ENCODE assay signal across 1 cellular context in genomic region chr14:77376771-77377501, GRCh38.
A peak's percentile ranks its signal among the peaks of the same experiment; 100 is the strongest.
TF ChIP-seq lines count a peak whose summit lies in the region.

TSS of gene SAMD15 (plus strand) at chr14:77377379. CDS start at chr14:77377419, 40 bp downstream.
TSS of gene TMED8 (minus strand) at chr14:77377094. CDS start at chr14:77377053, 41 bp downstream.

TF ChIP-seq in HEK293, 187 proteins besides CTCF, POLR2A, EP300 and RAD21 (continued from another document and continues in another):
- TF ChIP-seq TCF7L2 (IDR thresholded peaks at IDR 0.05; ENCODE audit: borderline replicate concordance, low read depth, low read length) (no peak; the same call in 1 of the 2 replicates), ZBTB11 (tag by site-specific recombination; conservative IDR thresholded peaks at IDR 0.05; ENCODE audit: low read depth) (peak; percentile 96), ZNF174 (tag by site-specific recombination; IDR thresholded peaks at IDR 0.05) (no peak), ZBTB26 (tag by site-specific recombination; optimal IDR thresholded peaks at IDR 0.05) (peak; percentile 42), SCRT1 (tag by site-specific recombination; IDR thresholded peaks at IDR 0.05; ENCODE audit: borderline replicate concordance) (no peak), MZF1 (tag by site-specific recombination; IDR thresholded peaks at IDR 0.05; ENCODE audit: borderline replicate concordance) (no peak), ZBTB21 (tag by site-specific recombination; IDR thresholded peaks at IDR 0.05) (no peak), ZBTB49 (tag by site-specific recombination; IDR thresholded peaks at IDR 0.05; ENCODE audit: low read depth) (no peak), ZNF747 (tag by site-specific recombination; IDR thresholded peaks at IDR 0.05) (no peak), ZNF792 (tag by site-specific recombination; IDR thresholded peaks at IDR 0.05) (no peak), KLF10 (tag by site-specific recombination; IDR thresholded peaks at IDR 0.05) (0 out of 2 replicates have a peak, but pooled peaks have one; percentile 49), ZNF398 (tag by site-specific recombination; IDR thresholded peaks at IDR 0.05) (no peak), ZNF148 (tag by site-specific recombination; IDR thresholded peaks at IDR 0.05; ENCODE audit: borderline replicate concordance) (no peak), PRDM10 (tag by site-specific recombination; IDR thresholded peaks at IDR 0.05) (no peak), ZNF791 (tag by site-specific recombination; IDR thresholded peaks at IDR 0.05) (no peak), ZNF169 (tag by site-specific recombination; IDR thresholded peaks at IDR 0.05) (no peak), ZFHX2 (tag by site-specific recombination; conservative IDR thresholded peaks at IDR 0.05) (no peak), ZSCAN16 (tag by site-specific recombination; IDR thresholded peaks at IDR 0.05) (no peak), PRDM1 (tag by site-specific recombination; IDR thresholded peaks at IDR 0.05) (no peak), ZNF837 (tag by site-specific recombination; IDR thresholded peaks at IDR 0.05) (no peak), EGR2 (tag by site-specific recombination; IDR thresholded peaks at IDR 0.05; ENCODE audit: low read depth) (no peak), ZBTB17 (tag by site-specific recombination; IDR thresholded peaks at IDR 0.05) (peak; percentile 94), ZNF704 (tag by site-specific recombination; IDR thresholded peaks at IDR 0.05) (no peak), HOXA7 (CRISPR knock-in tag; IDR thresholded peaks at IDR 0.05; ENCODE audit: borderline replicate concordance) (no peak), ZNF600 (tag by site-specific recombination; IDR thresholded peaks at IDR 0.05) (no peak), ZNF529 (tag by site-specific recombination; IDR thresholded peaks at IDR 0.05; ENCODE audit: insufficient replicate concordance) (no peak), ZNF501 (tag by site-specific recombination; IDR thresholded peaks at IDR 0.05) (no peak), ZNF423 (tag by site-specific recombination; IDR thresholded peaks at IDR 0.05) (no peak), SCRT2 (tag by site-specific recombination; IDR thresholded peaks at IDR 0.05) (no peak), ZSCAN30 (tag by site-specific recombination; IDR thresholded peaks at IDR 0.05) (peak; percentile 49; the same call in 1 of the 2 replicates), SP2 (tag by site-specific recombination; IDR thresholded peaks at IDR 0.05) (peak; percentile 26), ZNF16 (tag by site-specific recombination; IDR thresholded peaks at IDR 0.05; ENCODE audit: low read depth) (no peak), ZNF221 (tag by site-specific recombination; IDR thresholded peaks at IDR 0.05; ENCODE audit: borderline replicate concordance) (no peak), ZNF510 (tag by site-specific recombination; IDR thresholded peaks at IDR 0.05; ENCODE audit: insufficient replicate concordance) (no peak), OVOL3 (tag by site-specific recombination; IDR thresholded peaks at IDR 0.05) (no peak), ZNF561 (tag by site-specific recombination; IDR thresholded peaks at IDR 0.05; ENCODE audit: borderline replicate concordance) (peak; percentile 89; the same call in 1 of the 2 replicates), SALL2 (tag by site-specific recombination; IDR thresholded peaks at IDR 0.05; ENCODE audit: borderline replicate concordance) (no peak), ZBTB20 (tag by site-specific recombination; IDR thresholded peaks at IDR 0.05) (no peak), ELK4 (IDR thresholded peaks at IDR 0.05; ENCODE audit: borderline replicate concordance, low read depth, low read length) (0 out of 2 replicates have a peak, but pooled peaks have one; percentile 32), ZNF555 (tag by site-specific recombination; conservative IDR thresholded peaks at IDR 0.05) (no peak), ZNF629 (tag by site-specific recombination; IDR thresholded peaks at IDR 0.05) (no peak), ZNF140 (tag by site-specific recombination; IDR thresholded peaks at IDR 0.05) (no peak), ZFP41 (tag by site-specific recombination; IDR thresholded peaks at IDR 0.05; ENCODE audit: borderline replicate concordance) (no peak), PBX3 (CRISPR knock-in tag; IDR thresholded peaks at IDR 0.05) (0 out of 2 replicates have a peak, but pooled peaks have one; percentile 31), ZNF776 (tag by site-specific recombination; IDR thresholded peaks at IDR 0.05; ENCODE audit: borderline replicate concordance) (no peak)
